In genomic region chr20:3767434-3768341, GRCh38 we compare ENCODE assay signal across 8 cellular contexts. TPM values are rescaled to one million over a fixed set of nuclear protein-coding genes. Genes with fewer than 3 reads are reported as not detected.
A peak's percentile ranks its signal among the peaks of the same experiment; 100 is the strongest.
DNase-seq lines count a peak whose midpoint lies in the region; TF ChIP-seq lines count a peak whose summit lies in the region.

Gene ADISSP, minus strand, starts transcription at chr20:3767753. Its CDS starts 7,653 bp downstream, at chr20:3760100.

- H4K20me1 ChIP-seq in GM23248 (ENCODE audit: insufficient read depth) = no peaks in the 10 kb centered on the region

- no peaks in the 10 kb centered on the region for H3K36me3 Mint-ChIP-seq in activated T-helper 1 cell treated with anti-CD3 and anti-CD28 coated beads, Interleukin-12 subunit alpha, Interleukin-12 subunit beta, Interleukin-2, Interleukin-4 antibody, amounts not matched to agents 30 ng/mL and 10 ng/mL and 1 ng/mL, durations not matched to agents 14 hours and 24 hours and 36 hours (ENCODE audit: low read depth)

- H3K9ac ChIP-seq in GM23248 = peak within 1 kb of the TSS; percentile 91

- peak within 1 kb of the TSS; percentile 82 for H3K4me3 ChIP-seq in GM23248
- peak within 1 kb of the TSS; percentile 52 to 75 (median 68) for H3K4me3 ChIP-seq in esophagus squamous epithelium

- H2AFZ ChIP-seq in GM23248 = peak within 1 kb of the TSS; percentile 93

- no peaks in the 10 kb centered on the region for H3K9me2 ChIP-seq in GM23248 (ENCODE audit: insufficient read depth)

- in situ Hi-C loops in GM23248 (cut with MboI) = no loop called here

- H3K4me1 ChIP-seq in GM23248 (ENCODE audit: insufficient read depth) (peaks cover 10% of the 10 kb centered on the region; the same call in 1 of the 2 replicates), esophagus squamous epithelium (peaks cover 21 to 63% (median 50%) of the 10 kb centered on the region in 3 donors)

- H3K27me3 Mint-ChIP-seq in activated T-helper 1 cell treated with anti-CD3 and anti-CD28 coated beads, Interleukin-12 subunit alpha, Interleukin-12 subunit beta, Interleukin-2, Interleukin-4 antibody, amounts not matched to agents 30 ng/mL and 10 ng/mL and 1 ng/mL, durations not matched to agents 14 hours and 24 hours and 36 hours (ENCODE audit: insufficient read depth) = peaks cover 9% of the 10 kb centered on the region

- H3K27ac Mint-ChIP-seq in activated T-helper 1 cell treated with anti-CD3 and anti-CD28 coated beads, Interleukin-12 subunit alpha, Interleukin-12 subunit beta, Interleukin-2, Interleukin-4 antibody, amounts not matched to agents 30 ng/mL and 10 ng/mL and 1 ng/mL, durations not matched to agents 14 hours and 24 hours and 36 hours = peak within 1 kb of the TSS; percentile 92

- H3F3A ChIP-seq in GM23248 (ENCODE audit: insufficient read depth) = peaks cover 8% of the 10 kb centered on the region; the same call in 1 of the 2 replicates

- H3K4me2 ChIP-seq in GM23248 (ENCODE audit: unreplicated experiment) = peak within 1 kb of the TSS; percentile 97

- H3K4me1 Mint-ChIP-seq in activated T-helper 1 cell treated with anti-CD3 and anti-CD28 coated beads, Interleukin-12 subunit alpha, Interleukin-12 subunit beta, Interleukin-2, Interleukin-4 antibody, amounts not matched to agents 30 ng/mL and 10 ng/mL and 1 ng/mL, durations not matched to agents 14 hours and 24 hours and 36 hours (ENCODE audit: low read depth) = peaks cover 20% of the 10 kb centered on the region

- peak in 3 of 4 donors; percentile 49 to 74 (median 53) for TF ChIP-seq POLR2A in esophagus squamous epithelium (IDR thresholded peaks at IDR 0.05)

- 1% methylated on average over 36 to 72 of the region's 80 CpGs for WGBS in GM23248 (ENCODE audit: low coverage in 1 of 2, low lambda C conversion rate in 2 of 2, missing lambda C conversion rate in 2 of 2), 2 experiments
- WGBS in esophagus squamous epithelium, 2 donors = 0% methylated on average over 11 of the region's 80 CpGs; no CpG with 5 or more reads in 1 of the 2 donors

- H3K27me3 ChIP-seq in GM23248 (replicated peaks; ENCODE audit: insufficient read depth) (no peaks in the 10 kb centered on the region), esophagus squamous epithelium (no peaks in the 10 kb centered on the region)

- peaks cover 17% of the 10 kb centered on the region for H3K79me2 ChIP-seq in GM23248 (ENCODE audit: insufficient read depth)

- DNase-seq in EH (ENCODE audit: low read depth) (peak; percentile 98), GM23248 (peak; percentile 100), Kasumi-1 (lab: John Stamatoyannopoulos, UW) (peak; percentile 97 to 98), RPMI7951 (ENCODE audit: low read depth) (peak; percentile 99), esophagus squamous epithelium (lab: John Stamatoyannopoulos, UW) (peak; percentile 90), myocyte (ENCODE audit: low read depth) (peak; percentile 98)
- DNase-seq in activated T-helper 1 cell treated with anti-CD3 and anti-CD28 coated beads, Interleukin-12 subunit alpha, Interleukin-12 subunit beta, Interleukin-2, Interleukin-4 antibody, amounts not matched to agents 30 ng/mL and 10 ng/mL and 1 ng/mL, durations not matched to agents 14 hours and 24 hours and 36 hours (ENCODE audit: low spot score) = peak; percentile 98
- DNase-seq in stimulated activated CD8-positive, alpha-beta memory T cell treated with anti-CD3 and anti-CD28 coated beads, Interleukin-7, amount 100 ng/mL, for 48 hours (ENCODE audit: extremely low read depth in 1 of 2, low read depth in 1 of 2) = peak; percentile 97

- TF ChIP-seq CTCF in esophagus squamous epithelium (IDR thresholded peaks at IDR 0.05) = no peak

- H3K36me3 ChIP-seq in GM23248 (ENCODE audit: low read depth) (no peaks in the 10 kb centered on the region), esophagus squamous epithelium (no peaks in the 10 kb centered on the region)

- H3K9me3 Mint-ChIP-seq in activated T-helper 1 cell treated with anti-CD3 and anti-CD28 coated beads, Interleukin-12 subunit alpha, Interleukin-12 subunit beta, Interleukin-2, Interleukin-4 antibody, amounts not matched to agents 30 ng/mL and 10 ng/mL and 1 ng/mL, durations not matched to agents 14 hours and 24 hours and 36 hours = no peaks in the 10 kb centered on the region

- peak within 1 kb of the TSS; percentile 87 for H3K4me3 Mint-ChIP-seq in activated T-helper 1 cell treated with anti-CD3 and anti-CD28 coated beads, Interleukin-12 subunit alpha, Interleukin-12 subunit beta, Interleukin-2, Interleukin-4 antibody, amounts not matched to agents 30 ng/mL and 10 ng/mL and 1 ng/mL, durations not matched to agents 14 hours and 24 hours and 36 hours

- H3K9me3 ChIP-seq in GM23248 (ENCODE audit: low read depth) = no peaks in the 10 kb centered on the region
- H3K9me3 ChIP-seq in esophagus squamous epithelium = no peaks in the 10 kb centered on the region

- H3K27ac ChIP-seq in GM23248 = peak within 1 kb of the TSS; percentile 88
- H3K27ac ChIP-seq in esophagus squamous epithelium = peak within 1 kb of the TSS; percentile 88 to 96 (median 92)

- intact Hi-C loops in activated T-helper 1 cell treated with anti-CD3 and anti-CD28 coated beads, Interleukin-12 subunit alpha, Interleukin-12 subunit beta, Interleukin-2, Interleukin-4 antibody, amounts not matched to agents 30 ng/mL and 10 ng/mL and 1 ng/mL, durations not matched to agents 14 hours and 24 hours and 36 hours (cut with micrococcal nuclease) = loop anchor here (1.0 to 5.0 kb wide), 14 partner anchors 10 to 563 kb away; partner anchors contain the start of genes AP5S1, ATRN, CDC25B and CENPB
- intact Hi-C loops in esophagus squamous epithelium (cut with DNase I) = no loop called here

RNA-seq across cellular contexts. Expression of gene ADISSP, which starts in this region (rescaled TPM):
- 44.9 and 49.1 TPM in 2 replicates for total RNA-seq in GM23248 (2014; rRNA removed; shearing (Covaris generic))
- polyA plus RNA-seq in GM23248 (2016; fragmentation: Nextera tagmentation; extraction: Ambion mirVana) = 62.6 and 65.4 TPM in 2 replicates
- 52.7 and 73.8 TPM in 2 replicates for total RNA-seq in RPMI7951 (2014; rRNA removed; shearing (Covaris generic))
- total RNA-seq in activated T-helper 1 cell treated with anti-CD3 and anti-CD28 coated beads, Interleukin-12 subunit alpha, Interleukin-12 subunit beta, Interleukin-2, Interleukin-4 antibody, amounts not matched to agents 30 ng/mL and 10 ng/mL and 1 ng/mL, durations not matched to agents 14 hours and 24 hours and 36 hours = 55.5 and 64.6 TPM in 2 replicates
- 10 to 100 TPM; 13.5 to 24.7 (median 19.8) TPM for total RNA-seq in esophagus squamous epithelium
- 40.8 and 42.4 TPM in 2 replicates for total RNA-seq in myocyte
- 45.0 TPM for polyA plus RNA-seq in myocyte (2012)

Comparison
In these comparisons a context has a peak if more than half of its experiments do, and no peak if none do; other contexts are left out.
1. Peak in every context shown above with its lines: DNase-seq, H3K4me3 ChIP-seq and H3K27ac ChIP-seq.